15 cellular contexts compared by ENCODE assay signal in genomic region chr1:29396438-29397255, GRCh38.
A peak's percentile ranks its signal among the peaks of the same experiment; 100 is the strongest.
DNase-seq lines count a peak whose midpoint lies in the region; ATAC-seq, FAIRE-seq and TF ChIP-seq lines count a peak whose summit lies in the region.
"Had no signal": no experiment of that assay in that cellular context is flagged by ENCODE, and none has a peak within 500 bp of the region (broad histone marks: within the 10 kb centered on the region; RNA-seq: fewer than 3 reads in every experiment).

No MANE protein-coding gene starts in this region.

- TF ChIP-seq CTCF in AG10803 (conservative IDR thresholded peaks at IDR 0.05; ENCODE audit: low read length) (peak; percentile 49), bronchial epithelial cell (IDR thresholded peaks at IDR 0.05; ENCODE audit: insufficient read depth, low read length, severe bottlenecking) (peak; percentile 44)

- no peak for FAIRE-seq in bronchial epithelial cell (lab: Jason Lieb, UNC)

- H3K36me3 ChIP-seq in H7 (replicated peaks; ENCODE audit: control insufficient read depth, insufficient read depth, low read length) (no peaks in the 10 kb centered on the region), bronchial epithelial cell (ENCODE audit: control insufficient read depth, insufficient read depth, low read length) (no peaks in the 10 kb centered on the region)
- H3K36me3 ChIP-seq: gastroesophageal sphincter had no signal

- DNase-seq in AG10803 (ENCODE audit: low read depth) (peak; percentile 18), H7 (peak; percentile 51), bronchial epithelial cell (ENCODE audit: low read depth) (no peak), left lobe of liver (ENCODE audit: low spot score) (peak; percentile 28)
- no peak for DNase-seq in activated T-cell treated with anti-CD3 and anti-CD28 coated beads, Interleukin-2, amount 50 U/mL, for 4 hours
- DNase-seq: activated CD4-positive, alpha-beta T cell treated with anti-CD3 and anti-CD28 coated beads, Interleukin-2, amount 50 U/mL, for 1 hour; activated naive CD4-positive, alpha-beta T cell; kidney glomerular epithelial cell; NCI-H446 had no signal

- no peak overlapping the region for H3K4me3 Mint-ChIP-seq in activated T-cell treated with anti-CD3 and anti-CD28 coated beads, Interleukin-2, amount 50 U/mL, for 4 hours
- H3K4me3 Mint-ChIP-seq: CD8-positive, alpha-beta T cell; dendritic cell treated with granulocyte-macrophage colony-stimulating factor and Interleukin-4, amounts not matched to agents 40 ng/mL and 50 ng/mL, for 4 days had no signal

- no peaks in the 10 kb centered on the region for H3K36me3 Mint-ChIP-seq in activated T-cell treated with anti-CD3 and anti-CD28 coated beads, Interleukin-2, amount 50 U/mL, for 4 hours (ENCODE audit: insufficient read depth)
- H3K36me3 Mint-ChIP-seq: CD8-positive, alpha-beta T cell had no signal

- no peaks in the 10 kb centered on the region for H3K4me1 Mint-ChIP-seq in activated T-cell treated with anti-CD3 and anti-CD28 coated beads, Interleukin-2, amount 50 U/mL, for 4 hours (ENCODE audit: low read depth)

- H3K4me3 ChIP-seq in AG10803 (ENCODE audit: low read length) = no peak overlapping the region
- H3K4me3 ChIP-seq in H7 (ENCODE audit: insufficient read depth, low read depth, low read length) = no peak overlapping the region
- no peak overlapping the region for H3K4me3 ChIP-seq in bronchial epithelial cell (ENCODE audit: low read depth, low read length)
- H3K4me3 ChIP-seq: gastroesophageal sphincter had no signal

- peaks cover 15% of the 10 kb centered on the region for H3K9me3 Mint-ChIP-seq in activated T-cell treated with anti-CD3 and anti-CD28 coated beads, Interleukin-2, amount 50 U/mL, for 4 hours

- H3K27me3 Mint-ChIP-seq in activated T-cell treated with anti-CD3 and anti-CD28 coated beads, Interleukin-2, amount 50 U/mL, for 4 hours (ENCODE audit: low read depth) = peaks cover 7% of the 10 kb centered on the region

- ATAC-seq in left lobe of liver = no peak
- ATAC-seq in GM19023 (IDR thresholded peaks at IDR 0.05; ENCODE audit: unreplicated experiment) = no peak
- no peak for ATAC-seq in activated T-cell treated with anti-CD3 and anti-CD28 coated beads, Interleukin-2, amount 50 U/mL, for 4 hours
- no peak for ATAC-seq in GM18861 (IDR thresholded peaks at IDR 0.05; ENCODE audit: unreplicated experiment)
- no peak for ATAC-seq in GM19351 (IDR thresholded peaks at IDR 0.05; ENCODE audit: unreplicated experiment)
- ATAC-seq: CD8-positive, alpha-beta T cell; gastroesophageal sphincter had no signal

- no peaks in the 10 kb centered on the region for H3K27me3 ChIP-seq in H7 (ENCODE audit: control insufficient read depth, insufficient read depth, low read length)
- H3K27me3 ChIP-seq in bronchial epithelial cell (ENCODE audit: control insufficient read depth, insufficient read depth, low read length) = no peaks in the 10 kb centered on the region

Comparison
In these comparisons a context has a peak if more than half of its experiments do, and no peak if none do; other contexts are left out.
1. DNase-seq: peak in AG10803 (single experiment), H7 (single experiment) and left lobe of liver (single experiment); none in bronchial epithelial cell (single experiment) and activated T-cell treated with anti-CD3 and anti-CD28 coated beads, Interleukin-2, amount 50 U/mL, for 4 hours (single experiment).